In genomic region chr9:70455993-70456704, GRCh38 we compare ENCODE assay signal across 1 cellular context.
TF ChIP-seq lines count a peak whose summit lies in the region.

No MANE protein-coding gene starts in this region.

TF ChIP-seq in HepG2, 621 proteins besides CTCF, POLR2A, EP300 and RAD21 (continued from another document):
- TF ChIP-seq FOXA1 (IDR thresholded peaks at IDR 0.05): no peak
- 0 out of 2 replicates have a peak, but pooled peaks have one; percentile 15 for TF ChIP-seq FOXA1 (CRISPR knock-in tag; IDR thresholded peaks at IDR 0.05)
- no peak for TF ChIP-seq ELK4 (CRISPR knock-in tag; IDR thresholded peaks at IDR 0.05; ENCODE audit: borderline replicate concordance)
- TF ChIP-seq FOXA3 (CRISPR knock-in tag; IDR thresholded peaks at IDR 0.05): peak; percentile 30; the same call in 1 of the 2 replicates
